ENCODE assay signal across 9 cellular contexts in genomic region chr7:99500637-99501009, GRCh38. TPM values are rescaled to one million over a fixed set of nuclear protein-coding genes. Genes with fewer than 3 reads are reported as not detected.
DNase-seq lines count a peak whose midpoint lies in the region; FAIRE-seq and TF ChIP-seq lines count a peak whose summit lies in the region.
"Had no signal": no experiment of that assay in that cellular context is flagged by ENCODE, and none has a peak within 500 bp of the region (broad histone marks: within the 10 kb centered on the region; RNA-seq: fewer than 3 reads in every experiment).

No MANE protein-coding gene starts in this region.

- peak overlapping the region; percentile 72 for H3K9ac ChIP-seq in mesendoderm (ENCODE audit: low read length)

- H3K9me3 Mint-ChIP-seq in activated naive CD4-positive, alpha-beta T cell treated with anti-CD3 and anti-CD28 coated beads, Interleukin-2, amount 10 ng/mL, durations not matched to agents 7 days and 5 days = peaks cover 2% of the 10 kb centered on the region

- H3K9me3 ChIP-seq in breast epithelium = no peaks in the 10 kb centered on the region

- DNase-seq in activated naive CD4-positive, alpha-beta T cell treated with anti-CD3 and anti-CD28 coated beads, Interleukin-2, amount 10 ng/mL, durations not matched to agents 7 days and 5 days = no peak
- no peak for DNase-seq in activated naive CD4-positive, alpha-beta T cell treated with Interleukin-2 at 50 U/mL for 16 hours
- DNase-seq in breast epithelium (ENCODE audit: low spot score in 2 of 2) (no peak), mesendoderm (no peak), GM03348 (ENCODE audit: low spot score) (no peak), NCI-H774 (lab: John Stamatoyannopoulos, UW) (no peak), GM19239 (ENCODE audit: insufficient read length, low spot score) (no peak)

- H3K27me3 ChIP-seq in breast epithelium (no peaks in the 10 kb centered on the region), mesendoderm (ENCODE audit: insufficient read depth, low read length, poor library complexity) (no peaks in the 10 kb centered on the region)

- H3K36me3 ChIP-seq in breast epithelium (no peaks in the 10 kb centered on the region), mesendoderm (ENCODE audit: control insufficient read depth, insufficient read depth, low read length) (no peaks in the 10 kb centered on the region), urinary bladder (ENCODE audit: insufficient read depth) (no peaks in the 10 kb centered on the region)

- peak overlapping the region; percentile 96 for H3K4me3 Mint-ChIP-seq in activated naive CD4-positive, alpha-beta T cell treated with anti-CD3 and anti-CD28 coated beads, Interleukin-2, amount 10 ng/mL, durations not matched to agents 7 days and 5 days

- H3K27me3 Mint-ChIP-seq in activated naive CD4-positive, alpha-beta T cell treated with anti-CD3 and anti-CD28 coated beads, Interleukin-2, amount 10 ng/mL, durations not matched to agents 7 days and 5 days = peaks cover 4% of the 10 kb centered on the region

- H2AK5ac ChIP-seq in mesendoderm (ENCODE audit: low read length) = no peak overlapping the region

- peak overlapping the region; percentile 82 for H3K56ac ChIP-seq in mesendoderm (ENCODE audit: low read length)

- no peak overlapping the region for H4K8ac ChIP-seq in mesendoderm (ENCODE audit: low read depth, low read length)

- H3K4me3 ChIP-seq in breast epithelium (peak overlapping the region; percentile 76 to 98 (median 87)), mesendoderm (ENCODE audit: low read length) (peak overlapping the region; percentile 71), urinary bladder (ENCODE audit: low read depth, low read length) (peak overlapping the region; percentile 88)

- WGBS in mesendoderm (ENCODE audit: extremely low coverage, insufficient coverage, low lambda C conversion rate) = no CpG with 5 or more reads among the region's 16 CpGs
- WGBS in urinary bladder = 52% methylated on average over 16 of the region's 16 CpGs

- H3K27ac Mint-ChIP-seq in activated naive CD4-positive, alpha-beta T cell treated with anti-CD3 and anti-CD28 coated beads, Interleukin-2, amount 10 ng/mL, durations not matched to agents 7 days and 5 days = peak overlapping the region; percentile 100

- no peak overlapping the region for H2BK15ac ChIP-seq in mesendoderm (replicated peaks; ENCODE audit: low read depth)

- peak overlapping the region; percentile 8 for H3K4ac ChIP-seq in mesendoderm (ENCODE audit: low read depth, low read length)

- H2BK5ac ChIP-seq in mesendoderm (ENCODE audit: low read length) = no peak overlapping the region

- no peak overlapping the region for H3K18ac ChIP-seq in mesendoderm (ENCODE audit: low read length)

- H3K4me1 Mint-ChIP-seq in activated naive CD4-positive, alpha-beta T cell treated with anti-CD3 and anti-CD28 coated beads, Interleukin-2, amount 10 ng/mL, durations not matched to agents 7 days and 5 days = peaks cover 26% of the 10 kb centered on the region

- TF ChIP-seq CTCF in breast epithelium (IDR thresholded peaks at IDR 0.05) = no peak

- intact Hi-C loops in breast epithelium (cut with DNase I; ENCODE audit: low total_unique reads) = no loop called here

- no peak for TF ChIP-seq POLR2A in breast epithelium (IDR thresholded peaks at IDR 0.05)

- no peak for FAIRE-seq in GM19239 (lab: Jason Lieb, UNC)
- FAIRE-seq: endometrium had no signal

- no peak overlapping the region for H2BK120ac ChIP-seq in mesendoderm (ENCODE audit: low read depth, low read length)

- peaks cover 35% of the 10 kb centered on the region for H3K36me3 Mint-ChIP-seq in activated naive CD4-positive, alpha-beta T cell treated with anti-CD3 and anti-CD28 coated beads, Interleukin-2, amount 10 ng/mL, durations not matched to agents 7 days and 5 days

- CTCF ChIA-PET in activated naive CD4-positive, alpha-beta T cell treated with anti-CD3 and anti-CD28 coated beads, Interleukin-2, amount 10 ng/mL, durations not matched to agents 7 days and 5 days (lab: Charles Lee) = interaction anchor here (0.7 kb wide), 1 partner anchor 338 kb away, joined by 3 read pairs; no protein-coding TSS in a partner anchor

- H4K5ac ChIP-seq in mesendoderm (ENCODE audit: low read length) = no peak overlapping the region

- H3K23ac ChIP-seq in mesendoderm (ENCODE audit: low read length) = no peak overlapping the region

- H3K79me2 ChIP-seq in mesendoderm (ENCODE audit: control insufficient read depth, insufficient read depth, low read length) = peaks cover 37% of the 10 kb centered on the region

- H3K27ac ChIP-seq in breast epithelium (peak overlapping the region; percentile 96 to 98), mesendoderm (ENCODE audit: low read depth, low read length) (no peak overlapping the region), urinary bladder (ENCODE audit: low read depth) (no peak overlapping the region)

- H3K4me1 ChIP-seq in breast epithelium (peaks cover 0 to 15% of the 10 kb centered on the region in 2 donors), mesendoderm (ENCODE audit: control insufficient read depth, low read depth, low read length) (peaks cover 6% of the 10 kb centered on the region), urinary bladder (ENCODE audit: insufficient read depth) (peaks cover 3% of the 10 kb centered on the region)

- H3K79me1 ChIP-seq in mesendoderm (ENCODE audit: low read length) = peaks cover 14% of the 10 kb centered on the region

- peak overlapping the region; percentile 48 for H3K4me2 ChIP-seq in mesendoderm (ENCODE audit: low read length)

RNA-seq across cellular contexts. Expression of gene ZNF394, which starts 0.5 kb away (rescaled TPM):
- total RNA-seq in breast epithelium = 10 to 100 TPM; 42.2 to 58.7 (median 58.3) TPM
- 12.0 TPM for polyA plus RNA-seq in mesendoderm (2013, experiment 1 of 2)
- 11.7 TPM for polyA plus RNA-seq in mesendoderm (2013, experiment 2 of 2)
- total RNA-seq in urinary bladder = 38.8 TPM
- 17.3 TPM for polyA plus RNA-seq in urinary bladder

RNA-seq across cellular contexts. Expression of gene ZKSCAN5, which starts 3.8 kb away (rescaled TPM):
- total RNA-seq in breast epithelium (10 to 100 TPM in 1 of 3 donors, 1 to 10 TPM in 2; 7.5 to 11.0 (median 8.0) TPM), urinary bladder (14.6 TPM)
- 8.6 TPM for polyA plus RNA-seq in mesendoderm (2013, experiment 1 of 2)
- polyA plus RNA-seq in mesendoderm (2013, experiment 2 of 2) = 8.9 TPM
- polyA plus RNA-seq in urinary bladder = 6.7 TPM

RNA-seq across cellular contexts. Expression of gene ZNF789, which starts 27.9 kb away (rescaled TPM):
- total RNA-seq in breast epithelium = 10 to 100 TPM in 1 of 3 donors, 1 to 10 TPM in 2; 4.6 to 12.3 (median 8.5) TPM
- polyA plus RNA-seq in mesendoderm (2013, experiment 1 of 2) = 6.6 TPM
- polyA plus RNA-seq in mesendoderm (2013, experiment 2 of 2) = 6.8 TPM
- total RNA-seq in urinary bladder = 22.2 TPM
- 5.1 TPM for polyA plus RNA-seq in urinary bladder

RNA-seq across cellular contexts. Expression of gene ATP5MF, which starts 34.7 kb away (rescaled TPM):
- total RNA-seq in breast epithelium = 100 to 1,000 TPM; 741 to 814 (median 754) TPM
- polyA plus RNA-seq in mesendoderm (2013, experiment 1 of 2) = 661 TPM
- polyA plus RNA-seq in mesendoderm (2013, experiment 2 of 2) = 678 TPM
- total RNA-seq in urinary bladder = 175 TPM
- polyA plus RNA-seq in urinary bladder = 492 TPM

RNA-seq across cellular contexts. Expression of gene FAM200A, which starts 51.3 kb away (rescaled TPM):
- total RNA-seq in breast epithelium (10 to 100 TPM in 1 of 3 donors, 1 to 10 TPM in 2; 2.6 to 10.2 (median 5.6) TPM), urinary bladder (14.8 TPM)
- 3.8 TPM for polyA plus RNA-seq in mesendoderm (2013, experiment 1 of 2)
- 3.8 TPM for polyA plus RNA-seq in mesendoderm (2013, experiment 2 of 2)
- polyA plus RNA-seq in urinary bladder = 4.4 TPM

Comparison
In these comparisons a context has a peak if more than half of its experiments do, and no peak if none do; other contexts are left out.
1. H3K27ac ChIP-seq: peak in breast epithelium (2 of 2); none in mesendoderm (single experiment) and urinary bladder (single experiment).
2. Peak in every context shown above with its lines, with median percentiles within 50 percentile points of each other: H3K4me3 ChIP-seq.